13 cellular contexts compared by ENCODE assay signal in genomic region chr15:77037475-77038209, GRCh38. TPM values are rescaled to one million over a fixed set of nuclear protein-coding genes. Genes with fewer than 3 reads are reported as not detected.
A peak's percentile ranks its signal among the peaks of the same experiment; 100 is the strongest.
DNase-seq lines count a peak whose midpoint lies in the region; ATAC-seq, FAIRE-seq and TF ChIP-seq lines count a peak whose summit lies in the region.
"Had no signal": no experiment of that assay in that cellular context is flagged by ENCODE, and none has a peak within 500 bp of the region (broad histone marks: within the 10 kb centered on the region; RNA-seq: fewer than 3 reads in every experiment).

No MANE protein-coding gene starts in this region.

- 100% methylated on average over 11 of the region's 11 CpGs for WGBS in HepG2 (ENCODE audit: low lambda C conversion rate)

- CTCF ChIA-PET in activated CD8-positive, alpha-beta T cell treated with anti-CD3 and anti-CD28 coated beads, Interleukin-2, amount 10 ng/mL, durations not matched to agents 7 days and 5 days (lab: Charles Lee) = no interaction called here
- CTCF ChIA-PET in HepG2 (lab: Yijun Ruan, JAX; ENCODE audit: low intra/inter-chr PET ratio, low total read pairs) = no interaction called here

- H3K9me3 ChIP-seq in HepG2 (ENCODE audit: low read length) (no peaks in the 10 kb centered on the region), Karpas-422 (ENCODE audit: low read length) (peaks cover 4% of the 10 kb centered on the region; the same call in 1 of the 2 replicates)

- H3K4me1 ChIP-seq in HepG2 (ENCODE audit: insufficient read depth, low read length) (peaks cover 14% of the 10 kb centered on the region), Karpas-422 (ENCODE audit: low read length) (peaks cover 11% of the 10 kb centered on the region)

- peak; percentile 63 for DNase-seq in activated effector memory CD4-positive, alpha-beta T cell treated with anti-CD3 and anti-CD28 coated beads, Interleukin-2, amount 50 U/mL, for 16 hours
- DNase-seq in activated effector memory CD4-positive, alpha-beta T cell treated with Interleukin-2 at 50 U/mL for 16 hours = no peak
- peak; percentile 19 for DNase-seq in activated CD8-positive, alpha-beta T cell treated with anti-CD3 and anti-CD28 coated beads, Interleukin-2, amount 10 ng/mL, durations not matched to agents 7 days and 5 days
- DNase-seq in HepG2 (ENCODE audit: low spot score) = no peak
- no peak for DNase-seq in stimulated activated naive CD8-positive, alpha-beta T cell treated with anti-CD3 and anti-CD28 coated beads, Interleukin-15, amount 100 ng/mL, for 72 hours
- no peak for DNase-seq in Karpas-422
- no peak for DNase-seq in HCEC 1CT
- DNase-seq: GDM1, hypothalamus, small intestine, WERI-Rb-1 had no signal

- in situ Hi-C loops in HepG2 (cut with HindIII; ENCODE audit: extremely low pct_ligation_motif_present, low pct_unique_long_range_greater_than_20kb) = loop anchor here (10.0 kb wide), 1 partner anchor 133 kb away; the partner anchor contains the start of gene SCAPER

- H3K27me3 Mint-ChIP-seq in activated CD8-positive, alpha-beta T cell treated with anti-CD3 and anti-CD28 coated beads, Interleukin-2, amount 10 ng/mL, durations not matched to agents 7 days and 5 days (ENCODE audit: low read depth) = no peaks in the 10 kb centered on the region
- no peaks in the 10 kb centered on the region for H3K27me3 Mint-ChIP-seq in stimulated activated naive CD8-positive, alpha-beta T cell treated with anti-CD3 and anti-CD28 coated beads, Interleukin-15, amount 100 ng/mL, for 72 hours

- peaks cover 77% of the 10 kb centered on the region for H3K36me3 Mint-ChIP-seq in activated CD8-positive, alpha-beta T cell treated with anti-CD3 and anti-CD28 coated beads, Interleukin-2, amount 10 ng/mL, durations not matched to agents 7 days and 5 days (ENCODE audit: low read depth)

- H3K27ac ChIP-seq in HepG2 (ENCODE audit: extremely low read length, insufficient read depth, low read length) (no peak overlapping the region), Karpas-422 (ENCODE audit: low read length) (no peak overlapping the region)
- H3K27ac ChIP-seq: WERI-Rb-1 had no signal

- TF ChIP-seq EP300 in HepG2 (IDR thresholded peaks at IDR 0.05; ENCODE audit: low read depth in 2 of 2, low read length in 2 of 2) (no peak), HepG2 (CRISPR knock-in tag; IDR thresholded peaks at IDR 0.05; ENCODE audit: borderline replicate concordance) (no peak)

- H3K27me3 ChIP-seq in HepG2 (ENCODE audit: control insufficient read depth in 1 of 2, insufficient read depth in 2 of 2, low read length in 2 of 2) (no peaks in the 10 kb centered on the region), Karpas-422 (ENCODE audit: low read length) (no peaks in the 10 kb centered on the region)

- intact Hi-C loops in HepG2 (cut with micrococcal nuclease; ENCODE audit: unreplicated experiment) = no loop called here

- H3K4me2 ChIP-seq in HepG2 (ENCODE audit: low read depth, low read length) (no peak overlapping the region), Karpas-422 (ENCODE audit: low read depth, low read length, poor library complexity, severe bottlenecking) (no peak overlapping the region)

- H3K9me2 ChIP-seq in Karpas-422 (replicated peaks; ENCODE audit: insufficient read depth, low read length) = no peaks in the 10 kb centered on the region

- H3K4me3 ChIP-seq in HepG2 (replicated peaks in 1 of 3; ENCODE audit: insufficient read depth in 1 of 3, low read depth in 2 of 3, low read length in 3 of 3) = no peak overlapping the region
- H3K4me3 ChIP-seq in Karpas-422 (ENCODE audit: low read length) = no peak overlapping the region

- TF ChIP-seq POLR2A in HepG2 (IDR thresholded peaks at IDR 0.05; ENCODE audit: insufficient read depth in 1 of 2, low read depth in 2 of 2, low read length in 2 of 2) = no peak

- H3K4me1 Mint-ChIP-seq in activated CD8-positive, alpha-beta T cell treated with anti-CD3 and anti-CD28 coated beads, Interleukin-2, amount 10 ng/mL, durations not matched to agents 7 days and 5 days (ENCODE audit: low read depth) = no peaks in the 10 kb centered on the region
- H3K4me1 Mint-ChIP-seq in stimulated activated naive CD8-positive, alpha-beta T cell treated with anti-CD3 and anti-CD28 coated beads, Interleukin-15, amount 100 ng/mL, for 72 hours = peaks cover 29% of the 10 kb centered on the region

- POLR2A ChIA-PET in activated CD8-positive, alpha-beta T cell treated with anti-CD3 and anti-CD28 coated beads, Interleukin-2, amount 10 ng/mL, durations not matched to agents 7 days and 5 days (lab: Charles Lee) = no interaction called here
- POLR2A ChIA-PET in HepG2 (lab: Yijun Ruan, JAX) = no interaction called here

- ATAC-seq in activated CD8-positive, alpha-beta T cell treated with anti-CD3 and anti-CD28 coated beads, Interleukin-2, amount 10 ng/mL, durations not matched to agents 7 days and 5 days = peak; percentile 26
- ATAC-seq in HepG2 = no peak
- no peak for ATAC-seq in stimulated activated naive CD8-positive, alpha-beta T cell treated with anti-CD3 and anti-CD28 coated beads, Interleukin-15, amount 100 ng/mL, for 72 hours
- ATAC-seq in activated CD4-positive, CD25-positive, alpha-beta regulatory T cell treated with anti-CD3 and anti-CD28 coated beads, Interleukin-2, amount 50 U/mL, for 24 hours = no peak

- peak overlapping the region; percentile 45 for H3K4me3 Mint-ChIP-seq in activated CD8-positive, alpha-beta T cell treated with anti-CD3 and anti-CD28 coated beads, Interleukin-2, amount 10 ng/mL, durations not matched to agents 7 days and 5 days
- peak overlapping the region in 1 of 2 donors; percentile 48 for H3K4me3 Mint-ChIP-seq in stimulated activated naive CD8-positive, alpha-beta T cell treated with anti-CD3 and anti-CD28 coated beads, Interleukin-15, amount 100 ng/mL, for 72 hours

- peaks cover 15% of the 10 kb centered on the region for H3K9me3 Mint-ChIP-seq in activated CD8-positive, alpha-beta T cell treated with anti-CD3 and anti-CD28 coated beads, Interleukin-2, amount 10 ng/mL, durations not matched to agents 7 days and 5 days (ENCODE audit: insufficient read depth)
- peaks cover 0 to 8% of the 10 kb centered on the region in 2 donors for H3K9me3 Mint-ChIP-seq in stimulated activated naive CD8-positive, alpha-beta T cell treated with anti-CD3 and anti-CD28 coated beads, Interleukin-15, amount 100 ng/mL, for 72 hours

- H2AFZ ChIP-seq in HepG2 (ENCODE audit: low read length) (no peak overlapping the region), Karpas-422 (ENCODE audit: low read length) (no peak overlapping the region)

- peak overlapping the region; percentile 80 for H3K27ac Mint-ChIP-seq in activated CD8-positive, alpha-beta T cell treated with anti-CD3 and anti-CD28 coated beads, Interleukin-2, amount 10 ng/mL, durations not matched to agents 7 days and 5 days
- H3K27ac Mint-ChIP-seq in stimulated activated naive CD8-positive, alpha-beta T cell treated with anti-CD3 and anti-CD28 coated beads, Interleukin-15, amount 100 ng/mL, for 72 hours = peak overlapping the region; percentile 40 to 94

- H3K9ac ChIP-seq in HepG2 (ENCODE audit: insufficient read depth, low read depth, low read length) (no peak overlapping the region), Karpas-422 (ENCODE audit: low read length) (no peak overlapping the region)

- no peaks in the 10 kb centered on the region for H3K79me2 ChIP-seq in HepG2 (ENCODE audit: insufficient read depth, low read length)
- no peaks in the 10 kb centered on the region for H3K79me2 ChIP-seq in Karpas-422 (ENCODE audit: low read length)

- no peak for TF ChIP-seq RAD21 in HepG2 (CRISPR knock-in tag; IDR thresholded peaks at IDR 0.05)

- H3K36me3 ChIP-seq in HepG2 (replicated peaks in 1 of 2; ENCODE audit: control insufficient read depth in 1 of 2, insufficient read depth in 2 of 2, low read length in 2 of 2) = peaks cover 0 to 6% of the 10 kb centered on the region in 2 experiments; a peak in 2 of 5 replicates
- peaks cover 24% of the 10 kb centered on the region for H3K36me3 ChIP-seq in Karpas-422 (ENCODE audit: insufficient read depth, low read length)

- BruUV-seq in HepG2 (replicated peaks; lab: Mats Ljungman, UMichigan) = no TSS peak

- H4K20me1 ChIP-seq in HepG2 (ENCODE audit: insufficient read depth, low read length) = no peaks in the 10 kb centered on the region
- H4K20me1 ChIP-seq in Karpas-422 (ENCODE audit: insufficient read depth, low read depth, low read length) = no peaks in the 10 kb centered on the region

- FAIRE-seq in HepG2 (lab: Jason Lieb, UNC) = no peak
- FAIRE-seq: endometrium, small intestine had no signal

- TF ChIP-seq CTCF in HepG2 (CRISPR knock-in tag; IDR thresholded peaks at IDR 0.05) = no peak

RNA-seq across cellular contexts. Expression of gene TSPAN3, which starts 33.3 kb away (rescaled TPM):
- 10 to 100 TPM; 17.4 to 18.4 TPM for total RNA-seq in activated CD8-positive, alpha-beta T cell treated with anti-CD3 and anti-CD28 coated beads, Interleukin-2, amount 10 ng/mL, durations not matched to agents 7 days and 5 days
- total RNA-seq in HepG2 (2016; rRNA removed; fragmentation: Illumina TruSeq; extraction: Trizol) = 102 and 170 TPM in 2 replicates
- 51.2 and 62.4 TPM in 2 replicates for total RNA-seq in HepG2 (2016; cell fraction: cytosol; rRNA removed; fragmentation: Illumina TruSeq; extraction: Trizol; ENCODE audit: low read depth)
- total RNA-seq in HepG2 (2016; cell fraction: insoluble cytoplasmic fraction; rRNA removed; fragmentation: Illumina TruSeq; extraction: Trizol) = 108 and 171 TPM in 2 replicates
- 109 and 138 TPM in 2 replicates for total RNA-seq in HepG2 (2016; cell fraction: membrane; rRNA removed; fragmentation: Illumina TruSeq; extraction: Trizol)
- 128 and 152 TPM in 2 replicates for total RNA-seq in HepG2 (2016; cell fraction: nucleus; rRNA removed; fragmentation: Illumina TruSeq; extraction: Trizol)
- polyA plus RNA-seq in HepG2 (2011; rRNA removed) = 155 and 167 TPM in 2 replicates
- 231 and 297 TPM in 2 replicates for polyA plus RNA-seq in HepG2 (2011; cell fraction: cytosol; rRNA removed)
- 56.3 and 77.8 TPM in 2 replicates for polyA plus RNA-seq in HepG2 (2011; cell fraction: nucleus; rRNA removed)
- 134 and 159 TPM in 2 replicates for polyA plus RNA-seq in HepG2 (2012)
- polyA plus RNA-seq in HepG2 (2016; cell fraction: cytosol; fragmentation: Illumina TruSeq; extraction: Trizol; ENCODE audit: low read depth) = 52.0 and 77.5 TPM in 2 replicates
- polyA plus RNA-seq in HepG2 (2016; cell fraction: insoluble cytoplasmic fraction; fragmentation: Illumina TruSeq; extraction: Trizol; ENCODE audit: low read depth) = 105 and 130 TPM in 2 replicates
- 93.2 and 115 TPM in 2 replicates for polyA plus RNA-seq in HepG2 (2016; cell fraction: membrane; fragmentation: Illumina TruSeq; extraction: Trizol; ENCODE audit: low read depth)
- polyA plus RNA-seq in HepG2 (2016; cell fraction: nucleus; fragmentation: Illumina TruSeq; extraction: Trizol; ENCODE audit: insufficient read depth, low read depth) = 217 and 229 TPM in 2 replicates
- polyA minus RNA-seq in HepG2 (2011; rRNA and poly(A)+ RNA removed; ENCODE audit: low replicate concordance) = 238 and 277 TPM in 2 replicates
- 83.9 and 119 TPM in 2 replicates for polyA minus RNA-seq in HepG2 (2011; cell fraction: cytosol; rRNA and poly(A)+ RNA removed)
- 38.1 and 56.6 TPM in 2 replicates for polyA minus RNA-seq in HepG2 (2011; cell fraction: nucleus; rRNA and poly(A)+ RNA removed)
- total RNA-seq in Karpas-422 (2014; rRNA removed; shearing (Covaris generic); ENCODE audit: low replicate concordance) = 163 and 205 TPM in 2 replicates

RNA-seq across cellular contexts. Expression of gene PSTPIP1, which starts 42.7 kb away (rescaled TPM):
- 100 to 1,000 TPM; 208 to 212 TPM for total RNA-seq in activated CD8-positive, alpha-beta T cell treated with anti-CD3 and anti-CD28 coated beads, Interleukin-2, amount 10 ng/mL, durations not matched to agents 7 days and 5 days
- total RNA-seq in HepG2 (2016; rRNA removed; fragmentation: Illumina TruSeq; extraction: Trizol) = 8.7 and 9.2 TPM in 2 replicates
- 5.7 and 10.5 TPM in 2 replicates for total RNA-seq in HepG2 (2016; cell fraction: cytosol; rRNA removed; fragmentation: Illumina TruSeq; extraction: Trizol; ENCODE audit: low read depth)
- 8.0 and 9.9 TPM in 2 replicates for total RNA-seq in HepG2 (2016; cell fraction: insoluble cytoplasmic fraction; rRNA removed; fragmentation: Illumina TruSeq; extraction: Trizol)
- 9.1 and 10.1 TPM in 2 replicates for total RNA-seq in HepG2 (2016; cell fraction: membrane; rRNA removed; fragmentation: Illumina TruSeq; extraction: Trizol)
- total RNA-seq in HepG2 (2016; cell fraction: nucleus; rRNA removed; fragmentation: Illumina TruSeq; extraction: Trizol) = 2.9 and 4.0 TPM in 2 replicates
- 4.4 TPM in 2 replicates for polyA plus RNA-seq in HepG2 (2011; rRNA removed)
- polyA plus RNA-seq in HepG2 (2011; cell fraction: cytosol; rRNA removed) = 3.9 and 5.6 TPM in 2 replicates
- 4.4 and 6.8 TPM in 2 replicates for polyA plus RNA-seq in HepG2 (2011; cell fraction: nucleus; rRNA removed)
- 3.9 and 7.4 TPM in 2 replicates for polyA plus RNA-seq in HepG2 (2012)
- polyA plus RNA-seq in HepG2 (2016; cell fraction: cytosol; fragmentation: Illumina TruSeq; extraction: Trizol; ENCODE audit: low read depth) = 7.4 and 12.4 TPM in 2 replicates
- polyA plus RNA-seq in HepG2 (2016; cell fraction: insoluble cytoplasmic fraction; fragmentation: Illumina TruSeq; extraction: Trizol; ENCODE audit: low read depth) = 7.8 and 11.1 TPM in 2 replicates
- 9.1 and 13.5 TPM in 2 replicates for polyA plus RNA-seq in HepG2 (2016; cell fraction: membrane; fragmentation: Illumina TruSeq; extraction: Trizol; ENCODE audit: low read depth)
- 6.9 and 7.5 TPM in 2 replicates for polyA plus RNA-seq in HepG2 (2016; cell fraction: nucleus; fragmentation: Illumina TruSeq; extraction: Trizol; ENCODE audit: insufficient read depth, low read depth)
- polyA minus RNA-seq in HepG2 (2011; rRNA and poly(A)+ RNA removed; ENCODE audit: low replicate concordance) = 2.2 TPM in 1 of 2 replicates, not detected in the other
- 3.2 TPM in 1 of 2 replicates, not detected in the other for polyA minus RNA-seq in HepG2 (2011; cell fraction: cytosol; rRNA and poly(A)+ RNA removed)
- 1.8 and 2.4 TPM in 2 replicates for polyA minus RNA-seq in HepG2 (2011; cell fraction: nucleus; rRNA and poly(A)+ RNA removed)
- 13.1 and 40.4 TPM in 2 replicates for total RNA-seq in Karpas-422 (2014; rRNA removed; shearing (Covaris generic); ENCODE audit: low replicate concordance)

Comparison
In these comparisons a context has a peak if more than half of its experiments do, and no peak if none do; other contexts are left out.
1. DNase-seq: peak in activated effector memory CD4-positive, alpha-beta T cell treated with anti-CD3 and anti-CD28 coated beads, Interleukin-2, amount 50 U/mL, for 16 hours (single experiment) and activated CD8-positive, alpha-beta T cell treated with anti-CD3 and anti-CD28 coated beads, Interleukin-2, amount 10 ng/mL, durations not matched to agents 7 days and 5 days (single experiment); none in activated effector memory CD4-positive, alpha-beta T cell treated with Interleukin-2 at 50 U/mL for 16 hours (single experiment), HepG2 (single experiment), stimulated activated naive CD8-positive, alpha-beta T cell treated with anti-CD3 and anti-CD28 coated beads, Interleukin-15, amount 100 ng/mL, for 72 hours (0 of 2), Karpas-422 (single experiment) and HCEC 1CT (single experiment).